In the genomic region with DNA sequence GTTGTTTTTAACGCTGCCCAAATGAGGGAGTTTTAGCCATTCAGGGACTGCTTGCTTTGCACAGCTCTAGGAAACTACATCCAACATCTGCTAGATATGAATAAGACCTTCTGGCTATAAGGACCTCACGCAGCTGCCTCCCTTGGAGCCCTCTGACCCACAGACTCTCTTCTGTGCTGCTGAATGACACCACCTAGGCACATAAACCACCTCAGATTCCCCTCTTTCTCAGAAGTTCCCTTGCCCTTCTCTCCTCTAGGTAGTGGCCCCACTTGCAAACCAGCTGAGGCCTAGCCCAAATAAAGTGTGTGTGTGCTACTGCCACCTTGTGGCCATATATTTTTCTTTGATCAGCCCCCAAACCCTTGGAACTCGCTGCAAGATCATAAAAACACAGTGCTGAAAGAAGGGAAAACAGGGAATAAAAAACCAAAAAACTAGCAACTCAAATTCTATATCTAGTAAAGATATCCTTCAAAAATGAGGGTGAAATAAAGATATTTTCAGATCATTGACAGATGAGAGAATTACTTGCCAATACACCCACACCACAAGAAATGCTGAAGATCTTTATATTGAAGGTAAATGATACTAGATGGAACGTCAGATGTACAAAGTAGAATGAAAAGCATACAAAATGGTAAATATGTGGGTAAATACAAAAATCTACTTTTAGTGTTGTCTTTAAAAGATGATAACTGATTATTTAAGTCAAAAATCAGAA, we compare ENCODE assay signal across 8 cellular contexts.
DNase-seq lines count a peak whose midpoint lies in the region; ATAC-seq and TF ChIP-seq lines count a peak whose summit lies in the region.

No MANE protein-coding gene starts in this region.

- CTCF ChIA-PET in MCF 10A (lab: Yijun Ruan, JAX), result interaction anchor here (0.5 to 5.9 kb wide), 38 partner anchors 8 to 1425 kb away, joined by 3 to 34 read pairs (median 4); no protein-coding TSS in a partner anchor

- peak; percentile 87 for ATAC-seq in GM21515 (IDR thresholded peaks at IDR 0.05; ENCODE audit: unreplicated experiment)

- no peak overlapping the region for H3K27ac Mint-ChIP-seq in MCF 10A (ENCODE audit: low read depth, unreplicated experiment)

- DNase-seq in NCI-H1092 (lab: John Stamatoyannopoulos, UW), result peak; percentile 1
- DNase-seq in NCI-H1092 treated with DMSO at 0.1 percent for 48 hours (lab: John Stamatoyannopoulos, UW), result no peak
- peak; percentile 75 for DNase-seq in HT-29 (ENCODE audit: low spot score)
- DNase-seq in T-helper 2 cell, result peak in 4 of 5 experiments; percentile 5 to 34 (median 6)
- peak; percentile 66 for DNase-seq in MCF 10A (ENCODE audit: unreplicated experiment)
- DNase-seq in left kidney (ENCODE audit: low read depth, low spot score), result peak; percentile 77
- peak; percentile 36 for DNase-seq in stimulated activated CD8-positive, alpha-beta memory T cell treated with anti-CD3 and anti-CD28 coated beads, Interleukin-4, amount 100 ng/mL, for 48 hours

- H3K4me3 Mint-ChIP-seq in MCF 10A (ENCODE audit: unreplicated experiment), result no peak overlapping the region

- H3K4me1 Mint-ChIP-seq in MCF 10A (ENCODE audit: insufficient read depth, unreplicated experiment), result no peaks in the 10 kb centered on the region

- BruUV-seq in MCF 10A (replicated peaks; lab: Mats Ljungman, UMichigan), result no TSS peak

- POLR2A ChIA-PET in MCF 10A (lab: Yijun Ruan, JAX), result interaction anchor here (0.8 to 3.7 kb wide), 4 partner anchors 8 to 163 kb away, joined by 3 to 17 read pairs (median 4); no protein-coding TSS in a partner anchor

- no peaks in the 10 kb centered on the region for H3K27me3 Mint-ChIP-seq in MCF 10A (ENCODE audit: insufficient read depth, unreplicated experiment)

- intact Hi-C loops in MCF 10A (cut with micrococcal nuclease), result loop anchor here (10.0 kb wide), 1 partner anchor 262 kb away; a partner anchor contains a TSS

- H3K9me3 Mint-ChIP-seq in MCF 10A (ENCODE audit: unreplicated experiment), result no peaks in the 10 kb centered on the region

- peak; percentile 58 for TF ChIP-seq CTCF in MCF 10A (IDR thresholded peaks at IDR 0.05; ENCODE audit: unreplicated experiment)

- H3K36me3 Mint-ChIP-seq in MCF 10A (ENCODE audit: insufficient read depth, unreplicated experiment), result no peaks in the 10 kb centered on the region
